ENCODE assay signal across 22 cellular contexts in the genomic region with DNA sequence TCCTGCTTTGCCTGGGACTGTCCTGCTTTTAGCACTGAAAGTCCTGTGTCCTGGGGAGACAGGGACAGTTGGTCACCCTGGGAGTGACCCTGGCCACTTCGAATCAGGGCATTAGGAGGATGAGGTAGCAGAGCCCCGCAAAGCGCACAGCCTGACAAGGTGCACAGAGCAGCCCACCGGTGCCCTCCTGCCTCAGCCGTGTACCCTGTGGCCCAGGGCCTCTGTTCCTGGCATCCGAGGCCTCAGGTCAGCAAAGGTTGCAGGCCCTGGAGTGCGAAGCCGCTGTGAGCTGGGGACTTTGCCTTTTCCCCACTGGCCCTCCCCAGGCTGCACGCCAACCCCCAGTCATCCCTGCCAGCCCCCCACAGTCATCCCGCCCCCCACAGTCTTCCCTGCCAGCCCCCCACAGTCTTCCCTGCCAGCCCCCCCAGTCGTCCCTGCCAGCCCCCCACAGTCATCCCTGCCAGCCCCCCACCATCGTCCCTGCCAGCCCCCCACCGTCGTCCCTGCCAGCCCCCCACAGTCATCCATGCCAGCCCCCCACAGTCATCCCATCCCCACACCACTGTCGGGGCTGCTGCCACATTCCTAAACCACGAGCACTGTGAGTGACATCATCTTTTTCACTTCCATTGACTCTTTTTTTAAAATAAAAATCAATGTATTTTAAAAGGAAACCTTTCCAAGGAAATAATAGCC.
DNase-seq lines count a peak whose midpoint lies in the region; ATAC-seq and TF ChIP-seq lines count a peak whose summit lies in the region.
"Had no signal": no experiment of that assay in that cellular context is flagged by ENCODE, and none has a peak within 500 bp of the region (broad histone marks: within the 10 kb centered on the region; RNA-seq: fewer than 3 reads in every experiment).

No MANE protein-coding gene starts in this region.

- H3K4me1 ChIP-seq in adipocyte (ENCODE audit: control insufficient read depth, insufficient read depth, low read length): peaks cover 27% of the 10 kb centered on the region
- H3K4me1 ChIP-seq in foreskin keratinocyte: peaks cover 5% of the 10 kb centered on the region
- H3K4me1 ChIP-seq in thoracic aorta (ENCODE audit: control insufficient read depth in 1 of 2, low read depth in 2 of 2): peaks cover 17 to 44% of the 10 kb centered on the region in 2 donors

- DNase-seq in GM03348 (ENCODE audit: low spot score) (peak; percentile 69), adipocyte (ENCODE audit: low read depth) (peak; percentile 30), foreskin keratinocyte (no peak), thoracic aorta (ENCODE audit: low spot score) (no peak), WERI-Rb-1 (no peak)
- DNase-seq: activated CD4-positive, alpha-beta memory T cell treated with anti-CD3 and anti-CD28 coated beads for 36 hours; activated naive CD8-positive, alpha-beta T cell treated with anti-CD3 and anti-CD28 coated beads for 36 hours; activated T-cell treated with anti-CD3 and anti-CD28 coated beads, Interleukin-2, amount 50 U/mL, for 4 hours; CD4-positive, CD25-positive, alpha-beta regulatory T cell; central memory CD4-positive, alpha-beta T cell; DMS53; effector memory CD4-positive, alpha-beta T cell; HCEC 1CT; Kasumi-1; NCI-H1417 treated with DMSO at 0.1 percent for 48 hours; NK-92 treated with Interleukin-12 subunit alpha and Interleukin-12 subunit beta, amount 100 ng/mL, for 24 hours; stimulated activated CD4-positive, alpha-beta T cell treated with anti-CD3 and anti-CD28 coated beads, Interleukin-4, amount 100 ng/mL, for 24 hours; T-helper 1 cell had no signal

- no peak overlapping the region for H3K9ac ChIP-seq in adipocyte (ENCODE audit: low read length)

- TF ChIP-seq CTCF in foreskin keratinocyte (conservative IDR thresholded peaks at IDR 0.05) (no peak), thoracic aorta (IDR thresholded peaks at IDR 0.05) (no peak), WERI-Rb-1 (IDR thresholded peaks at IDR 0.05; ENCODE audit: low read depth, low read length) (no peak)

- H3K9me3 ChIP-seq in adipocyte (ENCODE audit: control insufficient read depth, low read length) (no peaks in the 10 kb centered on the region), thoracic aorta (no peaks in the 10 kb centered on the region), WERI-Rb-1 (ENCODE audit: severe bottlenecking) (no peaks in the 10 kb centered on the region)

- ATAC-seq in foreskin keratinocyte (peak; percentile 34), thoracic aorta (ENCODE audit: insufficient number of reproducible peaks, low FRiP score, low read depth) (no peak), GM21360 (IDR thresholded peaks at IDR 0.05; ENCODE audit: unreplicated experiment) (no peak), HG03097 (IDR thresholded peaks at IDR 0.05; ENCODE audit: low FRiP score, unreplicated experiment) (no peak)
- ATAC-seq: activated T-cell treated with anti-CD3 and anti-CD28 coated beads, Interleukin-2, amount 50 U/mL, for 4 hours; left lobe of liver had no signal

- H3K36me3 ChIP-seq in adipocyte (ENCODE audit: control insufficient read depth, insufficient read depth, low read length, severe bottlenecking) (peaks cover 5% of the 10 kb centered on the region), thoracic aorta (peaks cover 61% of the 10 kb centered on the region), WERI-Rb-1 (peaks cover 25% of the 10 kb centered on the region)

- no peak overlapping the region for H3K27ac ChIP-seq in foreskin keratinocyte
- H3K27ac ChIP-seq in thoracic aorta: peak overlapping the region; percentile 94
- H3K27ac ChIP-seq in WERI-Rb-1: no peak overlapping the region

- H3K27me3 ChIP-seq in adipocyte (replicated peaks; ENCODE audit: control insufficient read depth, insufficient read depth, low read length) (no peaks in the 10 kb centered on the region), foreskin keratinocyte (no peaks in the 10 kb centered on the region), thoracic aorta (replicated peaks; ENCODE audit: insufficient read depth) (no peaks in the 10 kb centered on the region), WERI-Rb-1 (ENCODE audit: insufficient read depth, low read depth, severe bottlenecking) (no peaks in the 10 kb centered on the region)

- H3K4me3 ChIP-seq in adipocyte (ENCODE audit: low read length) (peak overlapping the region; percentile 43), thoracic aorta (peak overlapping the region; percentile 37), WERI-Rb-1 (ENCODE audit: low read depth, low read length) (no peak overlapping the region)
- H3K4me3 ChIP-seq: skin epidermis had no signal

Comparison
In these comparisons a context has a peak if more than half of its experiments do, and no peak if none do; other contexts are left out.
1. DNase-seq: peak in GM03348 (single experiment) and adipocyte (single experiment); none in foreskin keratinocyte (0 of 2), thoracic aorta (single experiment) and WERI-Rb-1 (single experiment).
2. H3K27ac ChIP-seq: peak in thoracic aorta (2 of 2); none in foreskin keratinocyte (single experiment) and WERI-Rb-1 (single experiment).